In the genomic region with DNA sequence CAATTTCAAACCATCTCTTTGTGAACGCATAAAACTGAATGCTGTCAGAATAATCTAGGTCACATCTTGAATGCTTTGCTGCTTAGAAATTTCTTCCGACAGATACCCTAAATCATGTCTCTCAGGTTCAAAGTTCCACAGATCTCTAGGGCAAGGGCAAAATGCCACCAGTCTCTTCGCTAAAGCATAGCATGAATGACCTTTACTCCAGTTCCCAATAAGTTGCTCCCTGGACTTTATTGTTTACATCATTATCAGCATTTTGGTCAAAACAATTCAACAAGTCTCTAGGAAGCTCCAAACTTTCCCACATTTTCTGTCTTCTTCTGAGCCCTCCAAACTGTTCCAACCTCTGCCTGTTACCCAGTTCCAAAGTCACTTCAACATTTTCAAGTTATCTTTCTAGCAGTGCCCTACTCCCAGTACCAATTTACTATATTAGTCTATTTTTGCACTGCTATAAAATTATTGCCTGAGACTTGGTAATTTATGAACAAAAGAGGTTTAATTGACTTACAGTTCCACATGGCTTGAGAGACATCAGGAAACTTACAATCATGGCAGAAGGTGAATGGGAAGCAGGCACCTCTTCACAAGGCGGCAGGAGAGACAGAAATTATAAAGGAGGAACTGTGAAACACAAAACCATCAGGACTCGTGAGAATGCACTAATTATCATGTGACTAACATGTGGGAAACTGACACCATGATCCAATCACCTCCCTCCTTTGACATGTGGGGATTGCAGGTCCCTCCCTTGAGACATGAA, we compare ENCODE assay signal across 25 cellular contexts.
"Had no signal": no experiment of that assay in that cellular context is flagged by ENCODE, and none has a peak within 500 bp of the region (broad histone marks: within the 10 kb centered on the region; RNA-seq: fewer than 3 reads in every experiment).

No MANE protein-coding gene starts in this region.

- FAIRE-seq: endometrium, islet of Langerhans, keratinocyte had no signal

- H3K4me3 ChIP-seq: colonic mucosa, esophagus squamous epithelium, gastrocnemius medialis, heart right ventricle, left ventricle myocardium inferior, lower lobe of right lung, mucosa of descending colon had no signal

- H3K9me3 ChIP-seq: colonic mucosa, esophagus squamous epithelium, gastrocnemius medialis, lower lobe of right lung had no signal

- H3K4me1 ChIP-seq: colonic mucosa, esophagus squamous epithelium, gastrocnemius medialis, heart right ventricle, left ventricle myocardium inferior, lower lobe of right lung had no signal

- H3K27ac ChIP-seq: colonic mucosa, epithelial cell of prostate, esophagus squamous epithelium, gastrocnemius medialis, heart right ventricle, left ventricle myocardium inferior, lower lobe of right lung had no signal

- ATAC-seq: effector memory CD8-positive, alpha-beta T cell; esophagus mucosa; gastrocnemius medialis; heart right ventricle; left cardiac atrium; lower lobe of right lung; mucosa of descending colon had no signal

- H3K36me3 ChIP-seq: colonic mucosa, esophagus squamous epithelium, gastrocnemius medialis, heart right ventricle, left ventricle myocardium inferior, lower lobe of right lung had no signal

- DNase-seq: colonic mucosa; cortex of kidney; effector CD8-positive, alpha-beta T cell; effector memory CD8-positive, alpha-beta T cell; endodermal cell; erythroblast; esophagus squamous epithelium; foreskin fibroblast; foreskin melanocyte; gastrocnemius medialis; glutamatergic neuron; head of caudate nucleus; heart right ventricle; hippocampal formation; left cardiac atrium; left ventricle myocardium inferior; lower lobe of right lung; mesenchymal stem cell; mucosa of descending colon; naive B cell had no signal

- H3K27me3 ChIP-seq: colonic mucosa, esophagus squamous epithelium, gastrocnemius medialis, heart right ventricle had no signal
